8 cellular contexts compared by ENCODE assay signal in genomic region chr9:76691761-76692313, GRCh38.
A peak's percentile ranks its signal among the peaks of the same experiment; 100 is the strongest.
DNase-seq lines count a peak whose midpoint lies in the region; ATAC-seq and TF ChIP-seq lines count a peak whose summit lies in the region.

No MANE protein-coding gene starts in this region.

- peak overlapping the region; percentile 21 for H2AFZ ChIP-seq in neuron (ENCODE audit: low read depth, low read length)

- H3K27me3 ChIP-seq in H7 (ENCODE audit: control insufficient read depth, insufficient read depth, low read length) (peaks cover 16% of the 10 kb centered on the region), dorsolateral prefrontal cortex (no peaks in the 10 kb centered on the region), neuron (ENCODE audit: insufficient read depth, low read length) (no peaks in the 10 kb centered on the region), right atrium auricular region (no peaks in the 10 kb centered on the region)

- peak; percentile 33 for DNase-seq in H7
- peak; percentile 47 to 50 for DNase-seq in NCI-H526 (lab: John Stamatoyannopoulos, UW)
- peak in 2 of 10 donors; percentile 26 to 65 for DNase-seq in dorsolateral prefrontal cortex
- DNase-seq in right atrium auricular region (ENCODE audit: low spot score), result no peak
- no peak for DNase-seq in activated naive CD4-positive, alpha-beta T cell treated with Interleukin-2 at 50 U/mL for 16 hours

- intact Hi-C loops in dorsolateral prefrontal cortex (cut with DNase I), result no loop called here

- H3K36me3 ChIP-seq in H7 (replicated peaks; ENCODE audit: control insufficient read depth, insufficient read depth, low read length) (no peaks in the 10 kb centered on the region), neuron (ENCODE audit: insufficient read depth, low read length) (no peaks in the 10 kb centered on the region), right atrium auricular region (no peaks in the 10 kb centered on the region)

- H3K9me3 ChIP-seq in neuron (ENCODE audit: low read length) (no peaks in the 10 kb centered on the region), right atrium auricular region (no peaks in the 10 kb centered on the region)

- no peak for ATAC-seq in GM18517 (IDR thresholded peaks at IDR 0.05; ENCODE audit: unreplicated experiment)
- no peak for ATAC-seq in HG03378 (IDR thresholded peaks at IDR 0.05; ENCODE audit: unreplicated experiment)

- H3K4me1 ChIP-seq in neuron (ENCODE audit: insufficient read depth, low read length) (peaks cover 5% of the 10 kb centered on the region), right atrium auricular region (no peaks in the 10 kb centered on the region)

- H3K27ac ChIP-seq in dorsolateral prefrontal cortex (peak overlapping the region in 56 of 59 donors; percentile 4 to 85 (median 66)), right atrium auricular region (no peak overlapping the region)

- H3K4me3 ChIP-seq in H7 (ENCODE audit: insufficient read depth, low read depth, low read length), result peak overlapping the region; percentile 33
- peak overlapping the region; percentile 30 to 75 (median 56) for H3K4me3 ChIP-seq in dorsolateral prefrontal cortex
- peak overlapping the region; percentile 44 for H3K4me3 ChIP-seq in neuron (ENCODE audit: low read length)
- peak overlapping the region in 1 of 2 donors; percentile 29 for H3K4me3 ChIP-seq in right atrium auricular region

- peak in 2 of 56 donors; percentile 13 to 16 for TF ChIP-seq CTCF in dorsolateral prefrontal cortex (IDR thresholded peaks at IDR 0.05 in 54 of 56, conservative IDR thresholded peaks at IDR 0.05 in 2 of 56; ENCODE audit: low read depth in 1 of 56, partially characterized antibody in 56 of 56)
- no peak for TF ChIP-seq CTCF in right atrium auricular region (IDR thresholded peaks at IDR 0.05)

Comparison
In these comparisons a context has a peak if more than half of its experiments do, and no peak if none do; other contexts are left out.
1. DNase-seq: peak in H7 (single experiment) and NCI-H526 (2 of 2); none in right atrium auricular region (single experiment) and activated naive CD4-positive, alpha-beta T cell treated with Interleukin-2 at 50 U/mL for 16 hours (single experiment).
2. H3K27ac ChIP-seq: peak in dorsolateral prefrontal cortex (56 of 59); none in right atrium auricular region (0 of 2).